37 cellular contexts compared by ENCODE assay signal in genomic region chr4:79390890-79391289, GRCh38. TPM values are rescaled to one million over a fixed set of nuclear protein-coding genes. Genes with fewer than 3 reads are reported as not detected.
"Had no signal": no experiment of that assay in that cellular context is flagged by ENCODE, and none has a peak within 500 bp of the region (broad histone marks: within the 10 kb centered on the region; RNA-seq: fewer than 3 reads in every experiment).

No MANE protein-coding gene starts in this region.

- H3K4me3 ChIP-seq: ascending aorta, esophagus squamous epithelium, gastroesophageal sphincter, heart right ventricle, hepatocyte had no signal

- H3K9me3 ChIP-seq: ascending aorta, esophagus squamous epithelium, gastroesophageal sphincter, heart right ventricle had no signal

- H3K27me3 ChIP-seq: ascending aorta, brain microvascular endothelial cell, esophagus squamous epithelium, gastroesophageal sphincter, heart right ventricle, hepatocyte had no signal

- H3K36me3 ChIP-seq: ascending aorta, brain microvascular endothelial cell, esophagus squamous epithelium, gastroesophageal sphincter, heart right ventricle had no signal

- DNase-seq: activated CD4-positive, alpha-beta memory T cell treated with anti-CD3 and anti-CD28 coated beads for 36 hours; activated CD4-positive, alpha-beta T cell treated with anti-CD3 and anti-CD28 coated beads for 36 hours; activated CD4-positive, alpha-beta T cell treated with anti-CD3 and anti-CD28 coated beads, Interleukin-2, amount 10 ng/mL, durations not matched to agents 24 days and 14 days; activated CD4-positive, CD25-positive, alpha-beta regulatory T cell; activated CD4-positive, CD25-positive, alpha-beta regulatory T cell treated with anti-CD3 and anti-CD28 coated beads, Interleukin-2, amount 50 U/mL, for 72 hours; activated CD8-positive, alpha-beta memory T cell treated with anti-CD3 and anti-CD28 coated beads, Interleukin-2, amount 10 ng/mL, durations not matched to agents 7 days and 5 days; activated CD8-positive, alpha-beta memory T cell treated with anti-CD3 and anti-CD28 coated beads, Interleukin-2, amount 50 U/mL, for 4 hours; activated CD8-positive, alpha-beta T cell treated with anti-CD3 and anti-CD28 coated beads, Interleukin-2, amount 10 ng/mL, durations not matched to agents 7 days and 5 days; activated effector memory CD4-positive, alpha-beta T cell treated with anti-CD3 and anti-CD28 coated beads, Interleukin-2, amount 50 U/mL, for 16 hours; activated naive CD4-positive, alpha-beta T cell treated with anti-CD3 and anti-CD28 coated beads, Interleukin-2, amount 10 ng/mL, durations not matched to agents 7 days and 5 days; activated naive CD8-positive, alpha-beta T cell treated with anti-CD3 and anti-CD28 coated beads, Interleukin-2, amount 10 ng/mL, durations not matched to agents 7 days and 5 days; activated T-cell treated with anti-CD3 and anti-CD28 coated beads, Interleukin-2, amount 50 U/mL, for 1 hour; activated T-cell treated with anti-CD3 and anti-CD28 coated beads, Interleukin-2, amount 50 U/mL, for 48 hours; brain microvascular endothelial cell; caudate nucleus; cortex of kidney; effector CD8-positive, alpha-beta T cell; esophagus squamous epithelium; foreskin melanocyte; heart right ventricle; T-helper 17 cell; T1000 had no signal

- H3K4me1 ChIP-seq: ascending aorta, esophagus squamous epithelium, heart right ventricle had no signal

- H3K27ac ChIP-seq: ascending aorta, brain microvascular endothelial cell, epithelial cell of prostate, esophagus squamous epithelium, gastroesophageal sphincter, heart right ventricle, hepatocyte had no signal

RNA-seq across cellular contexts. Expression of gene GK2, which starts 17.1 kb away (rescaled TPM):
- total RNA-seq: activated CD4-positive, alpha-beta memory T cell treated with anti-CD3 and anti-CD28 coated beads for 36 hours; activated CD4-positive, alpha-beta T cell treated with anti-CD3 and anti-CD28 coated beads for 36 hours; activated CD4-positive, alpha-beta T cell treated with anti-CD3 and anti-CD28 coated beads, Interleukin-2, amount 10 ng/mL, durations not matched to agents 24 days and 14 days; activated CD8-positive, alpha-beta memory T cell treated with anti-CD3 and anti-CD28 coated beads for 36 hours; activated CD8-positive, alpha-beta memory T cell treated with anti-CD3 and anti-CD28 coated beads, Interleukin-2, amount 10 ng/mL, durations not matched to agents 7 days and 5 days; activated CD8-positive, alpha-beta T cell treated with anti-CD3 and anti-CD28 coated beads, Interleukin-2, amount 10 ng/mL, durations not matched to agents 7 days and 5 days; activated naive CD4-positive, alpha-beta T cell treated with anti-CD3 and anti-CD28 coated beads, Interleukin-2, amount 50 U/mL, for 72 hours; activated naive CD8-positive, alpha-beta T cell treated with anti-CD3 and anti-CD28 coated beads, Interleukin-2, amount 10 ng/mL, durations not matched to agents 7 days and 5 days; activated T-helper 1 cell treated with anti-CD3 and anti-CD28 coated beads, Interleukin-12 subunit alpha, Interleukin-12 subunit beta, Interleukin-2, Interleukin-4 antibody, amounts not matched to agents 30 ng/mL and 10 ng/mL and 1 ng/mL, durations not matched to agents 14 hours and 24 hours and 36 hours; activated T-helper 2 cell treated with anti-CD3 and anti-CD28 coated beads, Interferon-gamma antibody, Interleukin-2, Interleukin-4, amounts not matched to agents 10 μg/mL and 5 μg/mL and 100 μg/mL, durations not matched to agents 14 hours and 24 hours and 36 hours; ascending aorta; chondrocyte; dermis microvascular lymphatic vessel endothelial cell; endothelial cell of umbilical vein; esophagus squamous epithelium; fibroblast of lung; fibroblast of villous mesenchyme; gastroesophageal sphincter; glomerular endothelial cell; heart right ventricle; hepatocyte; T-helper 17 cell had no signal
- polyA plus RNA-seq: endothelial cell of umbilical vein, esophagus, fibroblast of lung, heart right ventricle, hepatocyte had no signal
